1 cellular context compared by ENCODE assay signal in genomic region chr2:43225093-43225787, GRCh38.
TF ChIP-seq lines count a peak whose summit lies in the region.

No MANE protein-coding gene starts in this region.

TF ChIP-seq in HCT116, 20 proteins besides CTCF, POLR2A, EP300 and RAD21 (continued from another document):
- TF ChIP-seq ZBTB33 (IDR thresholded peaks at IDR 0.05; ENCODE audit: extremely low read depth, insufficient replicate concordance, low read length) (no peak), SIN3A (IDR thresholded peaks at IDR 0.05; ENCODE audit: low read depth) (no peak), JUND (IDR thresholded peaks at IDR 0.05) (no peak), EZH2phosphoT487 (IDR thresholded peaks at IDR 0.05; ENCODE audit: borderline replicate concordance) (no peak), FOSL1 (IDR thresholded peaks at IDR 0.05; ENCODE audit: low read depth) (no peak)
